Comparison of ENCODE assay signal across 10 cellular contexts in genomic region chr17:81251091-81251942, GRCh38.
DNase-seq lines count a peak whose midpoint lies in the region; ATAC-seq lines count a peak whose summit lies in the region.
"Had no signal": no experiment of that assay in that cellular context is flagged by ENCODE, and none has a peak within 500 bp of the region (broad histone marks: within the 10 kb centered on the region; RNA-seq: fewer than 3 reads in every experiment).

No MANE protein-coding gene starts in this region.

- ATAC-seq in GM18909 (IDR thresholded peaks at IDR 0.05; ENCODE audit: poor library complexity, unreplicated experiment) (no peak), GM21447 (IDR thresholded peaks at IDR 0.05; ENCODE audit: unreplicated experiment) (no peak)
- ATAC-seq: activated CD4-positive, alpha-beta T cell treated with anti-CD3 and anti-CD28 coated beads for 36 hours; HCT116 had no signal

- DNase-seq in DMS 273 treated with DMSO at 0.1 percent for 48 hours (lab: John Stamatoyannopoulos, UW) (peak; percentile 93), NCI-H128 (lab: John Stamatoyannopoulos, UW; ENCODE audit: unreplicated experiment) (peak; percentile 32), NCI-H526 (lab: John Stamatoyannopoulos, UW) (peak; percentile 58 to 82), germinal center (ENCODE audit: low spot score) (peak; percentile 21), ecto neural progenitor cell (ENCODE audit: low spot score) (no peak), medulla oblongata (ENCODE audit: extremely low spot score) (no peak)
- DNase-seq: activated CD4-positive, alpha-beta T cell treated with anti-CD3 and anti-CD28 coated beads for 36 hours had no signal

Comparison
In these comparisons a context has a peak if more than half of its experiments do, and no peak if none do; other contexts are left out.
1. DNase-seq: peak in DMS 273 treated with DMSO at 0.1 percent for 48 hours (single experiment), NCI-H128 (single experiment), NCI-H526 (2 of 2) and germinal center (single experiment); none in ecto neural progenitor cell (single experiment) and medulla oblongata (single experiment).